2 cellular contexts compared by ENCODE assay signal in genomic region chr19:49491030-49491803, GRCh38.
TF ChIP-seq lines count a peak whose summit lies in the region.

No MANE protein-coding gene starts in this region.

TF ChIP-seq in HEK293, 187 proteins besides CTCF, POLR2A, EP300 and RAD21:
- TF ChIP-seq ZNF24 (tag by site-specific recombination; IDR thresholded peaks at IDR 0.05) (0 out of 2 replicates have a peak, but pooled peaks have one; percentile 17), PRDM1 (tag by site-specific recombination; IDR thresholded peaks at IDR 0.05) (no peak), TSHZ1 (tag by site-specific recombination; IDR thresholded peaks at IDR 0.05; ENCODE audit: borderline replicate concordance) (no peak)

TF ChIP-seq in HEK293T, 16 proteins besides CTCF, POLR2A, EP300 and RAD21:
- TF ChIP-seq BHLHE40 (IDR thresholded peaks at IDR 0.05; ENCODE audit: borderline replicate concordance) = no peak
- TF ChIP-seq ZNF384 (IDR thresholded peaks at IDR 0.05) = no peak
- TF ChIP-seq CTBP1 (IDR thresholded peaks at IDR 0.05; ENCODE audit: borderline replicate concordance) = no peak
